25 cellular contexts compared by ENCODE assay signal in the genomic region with DNA sequence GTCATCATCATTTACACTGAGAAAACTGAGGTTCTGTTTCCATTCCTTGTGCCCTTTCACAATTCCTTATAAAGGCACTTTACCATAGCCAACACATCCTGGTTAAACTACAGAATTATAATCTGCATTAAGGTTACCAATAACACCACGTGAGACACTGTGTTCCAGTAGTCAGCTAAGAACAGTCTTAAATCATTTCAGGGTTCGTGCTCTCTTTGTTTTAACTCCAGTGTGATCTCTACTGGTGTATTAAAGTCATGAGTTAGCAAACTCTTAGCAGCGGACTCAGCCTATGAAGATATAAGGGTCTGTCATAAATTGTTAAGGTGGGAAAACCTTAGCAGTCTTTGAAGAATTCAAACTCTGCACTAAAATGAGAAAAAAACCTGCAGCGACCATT. TPM values are rescaled to one million over a fixed set of nuclear protein-coding genes. Genes with fewer than 3 reads are reported as not detected.
DNase-seq lines count a peak whose midpoint lies in the region; ATAC-seq and TF ChIP-seq lines count a peak whose summit lies in the region.
"Had no signal": no experiment of that assay in that cellular context is flagged by ENCODE, and none has a peak within 500 bp of the region (broad histone marks: within the 10 kb centered on the region; RNA-seq: fewer than 3 reads in every experiment).

No MANE protein-coding gene starts in this region.

- peaks cover 6% of the 10 kb centered on the region for H3K9me3 Mint-ChIP-seq in mesothelial cell of epicardium
- H3K9me3 Mint-ChIP-seq: CD4-positive, alpha-beta T cell had no signal

- no peaks in the 10 kb centered on the region for H3K36me3 ChIP-seq in adipocyte (ENCODE audit: control insufficient read depth, insufficient read depth, low read length, severe bottlenecking)
- no peaks in the 10 kb centered on the region for H3K36me3 ChIP-seq in prostate gland

- peak overlapping the region; percentile 5 for H3K9ac ChIP-seq in adipocyte (ENCODE audit: low read length)
- H3K9ac ChIP-seq: BLaER1 had no signal

- H3K4me1 ChIP-seq in adipocyte (ENCODE audit: control insufficient read depth, insufficient read depth, low read length) (peaks cover 21% of the 10 kb centered on the region), prostate gland (replicated peaks) (no peaks in the 10 kb centered on the region)
- H3K4me1 ChIP-seq: A549 had no signal

- no peak for TF ChIP-seq POLR2A in prostate gland (IDR thresholded peaks at IDR 0.05)

- H3K4me3 ChIP-seq in adipocyte (ENCODE audit: low read length) (peak overlapping the region; percentile 29), prostate gland (no peak overlapping the region)
- H3K4me3 ChIP-seq: A549, BLaER1, GM12878, SK-N-MC had no signal

- no peaks in the 10 kb centered on the region for H3K27me3 Mint-ChIP-seq in mesothelial cell of epicardium (ENCODE audit: low read depth)
- H3K27me3 Mint-ChIP-seq: CD4-positive, alpha-beta T cell had no signal

- TF ChIP-seq CTCF in mesothelial cell of epicardium (IDR thresholded peaks at IDR 0.05; ENCODE audit: unreplicated experiment) = no peak
- no peak for TF ChIP-seq CTCF in prostate gland (IDR thresholded peaks at IDR 0.05)

- ATAC-seq in GM19395 (IDR thresholded peaks at IDR 0.05; ENCODE audit: unreplicated experiment) (peak; percentile 14), HG03045 (IDR thresholded peaks at IDR 0.05; ENCODE audit: unreplicated experiment) (no peak), HG03159 (IDR thresholded peaks at IDR 0.05; ENCODE audit: unreplicated experiment) (no peak)
- ATAC-seq: A549, GM12878, HCT116 had no signal

- intact Hi-C loops in prostate gland (cut with DNase I) = no loop called here

- H3K36me3 Mint-ChIP-seq in mesothelial cell of epicardium = peaks cover 11% of the 10 kb centered on the region

- H3K27me3 ChIP-seq in adipocyte (replicated peaks; ENCODE audit: control insufficient read depth, insufficient read depth, low read length) (no peaks in the 10 kb centered on the region), prostate gland (replicated peaks; ENCODE audit: insufficient read depth) (no peaks in the 10 kb centered on the region)
- H3K27me3 ChIP-seq: BLaER1 had no signal

- peak overlapping the region; percentile 59 for H3K27ac Mint-ChIP-seq in mesothelial cell of epicardium
- H3K27ac Mint-ChIP-seq: CD4-positive, alpha-beta T cell had no signal

- peaks cover 33% of the 10 kb centered on the region for H3K4me1 Mint-ChIP-seq in mesothelial cell of epicardium

- no peak overlapping the region for H3K4me3 Mint-ChIP-seq in mesothelial cell of epicardium
- H3K4me3 Mint-ChIP-seq: CD4-positive, alpha-beta T cell had no signal

- H3K27ac ChIP-seq in prostate gland = no peak overlapping the region
- H3K27ac ChIP-seq: A549, BLaER1, RWPE1, SK-N-MC had no signal

- DNase-seq in NCI-H69 (lab: John Stamatoyannopoulos, UW) = peak; percentile 47
- no peak for DNase-seq in adipocyte (ENCODE audit: low read depth)
- no peak for DNase-seq in mesothelial cell of epicardium (ENCODE audit: low spot score in 2 of 2, unreplicated experiment in 2 of 2)
- no peak for DNase-seq in NCI-H1930 (lab: John Stamatoyannopoulos, UW)
- no peak for DNase-seq in prostate gland (ENCODE audit: low spot score)
- DNase-seq: CD4-positive, alpha-beta T cell; COR-L47; DMS 273 treated with DMSO at 0.1 percent for 48 hours; DMS79 treated with DMSO at 0.1 percent for 48 hours; MV-4-11; NCI-H1105 treated with DMSO at 0.1 percent for 48 hours; NCI-H2081 treated with DMSO at 0.1 percent for 48 hours; NCI-H446; NCI-H526; SHP77 treated with DMSO at 0.1 percent for 48 hours; SW 1271 had no signal

- WGBS in prostate gland = 55% methylated on average over 4 of the region's 4 CpGs

- H3K9me3 ChIP-seq in adipocyte (ENCODE audit: control insufficient read depth, low read length) (no peaks in the 10 kb centered on the region), prostate gland (no peaks in the 10 kb centered on the region)
- H3K9me3 ChIP-seq: A549 had no signal

RNA-seq across cellular contexts. Expression of gene TCF4, which starts 53.0 kb away (rescaled TPM):
- total RNA-seq in mesothelial cell of epicardium (210 to 224 TPM (median 218 TPM) in 3 replicates), prostate gland (10 to 100 TPM; 29.8 to 87.2 TPM)
